Comparison of ENCODE assay signal across 8 cellular contexts in genomic region chr6:109482913-109483743, GRCh38. TPM values are rescaled to one million over a fixed set of nuclear protein-coding genes. Genes with fewer than 3 reads are reported as not detected.
DNase-seq lines count a peak whose midpoint lies in the region; ATAC-seq and TF ChIP-seq lines count a peak whose summit lies in the region.

TSS of gene ZBTB24 (minus strand) at chr6:109483219. CDS start at chr6:109482026, 1,193 bp downstream.

- H3K9me3 ChIP-seq in mucosa of descending colon = no peaks in the 10 kb centered on the region

- no peaks in the 10 kb centered on the region for H3K36me3 ChIP-seq in mucosa of descending colon (ENCODE audit: low read depth)

- ATAC-seq in GM21526 (IDR thresholded peaks at IDR 0.05; ENCODE audit: low FRiP score, unreplicated experiment) = peak; percentile 86
- ATAC-seq in mucosa of descending colon = peak; percentile 90

- H3K4me1 ChIP-seq in mucosa of descending colon (ENCODE audit: low read depth) = peaks cover 38% of the 10 kb centered on the region

- H3K4me3 ChIP-seq in mucosa of descending colon = peak within 1 kb of the TSS; percentile 91

- no peak for TF ChIP-seq CTCF in mucosa of descending colon (IDR thresholded peaks at IDR 0.05)

- peak; percentile 66 for DNase-seq in DMS114 treated with DMSO at 0.1 percent for 48 hours (lab: John Stamatoyannopoulos, UW; ENCODE audit: unreplicated experiment)
- peak; percentile 83 for DNase-seq in HuH-7 (ENCODE audit: low spot score)
- peak; percentile 97 for DNase-seq in OCI-M1 (lab: John Stamatoyannopoulos, UW)
- DNase-seq in activated T-cell treated with anti-CD3 and anti-CD28 coated beads for 1 hour (ENCODE audit: low read depth) = peak; percentile 83
- peak; percentile 67 for DNase-seq in epidermal melanocyte (ENCODE audit: insufficient read length, low spot score)
- peak; percentile 92 to 95 (median 94) for DNase-seq in mucosa of descending colon
- peak; percentile 85 to 86 for DNase-seq in stimulated activated CD8-positive, alpha-beta memory T cell treated with anti-CD3 and anti-CD28 coated beads, Interleukin-2, amount 100 ng/mL, for 48 hours (ENCODE audit: low read depth in 2 of 2)

- intact Hi-C loops in mucosa of descending colon (cut with DNase I, micrococcal nuclease) = no loop called here

RNA-seq across cellular contexts. Expression of gene ZBTB24, which starts in this region (rescaled TPM):
- total RNA-seq in mucosa of descending colon = 1 to 10 TPM; 6.5 to 7.7 (median 6.9) TPM

Comparison
In these comparisons a context has a peak if more than half of its experiments do, and no peak if none do; other contexts are left out.
1. Peak in every context shown above with its lines: DNase-seq, ATAC-seq and H3K4me3 ChIP-seq.